ENCODE assay signal across 23 cellular contexts in the genomic region with DNA sequence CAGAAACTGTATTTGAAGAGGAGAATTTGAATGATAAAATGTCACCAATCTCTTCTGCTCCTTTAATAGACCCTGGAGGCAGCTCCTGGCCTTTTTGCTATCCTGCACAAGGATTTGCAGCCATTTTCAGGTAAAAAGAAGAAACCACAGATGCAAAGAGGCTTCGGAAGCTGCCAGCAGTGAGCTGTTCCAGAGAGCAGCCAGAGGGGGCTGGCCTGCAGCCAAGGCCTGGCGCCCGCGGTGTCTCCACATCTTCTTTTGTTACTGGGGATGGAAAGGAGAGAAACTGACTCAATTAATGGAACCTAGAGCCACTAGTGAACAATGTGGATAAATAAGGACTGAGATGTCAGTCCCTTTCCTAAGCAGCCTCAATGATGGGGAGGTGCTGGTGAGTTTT. TPM values are rescaled to one million over a fixed set of nuclear protein-coding genes. Genes with fewer than 3 reads are reported as not detected.
DNase-seq lines count a peak whose midpoint lies in the region; ATAC-seq, FAIRE-seq and TF ChIP-seq lines count a peak whose summit lies in the region.
"Had no signal": no experiment of that assay in that cellular context is flagged by ENCODE, and none has a peak within 500 bp of the region (broad histone marks: within the 10 kb centered on the region; RNA-seq: fewer than 3 reads in every experiment).

No MANE protein-coding gene starts in this region.

- H3K27ac ChIP-seq in endodermal cell (ENCODE audit: low read depth, low read length) (no peak overlapping the region), ascending aorta (no peak overlapping the region), kidney (ENCODE audit: low read depth in 2 of 2, low read length in 2 of 2) (no peak overlapping the region), right cardiac atrium (ENCODE audit: low read length) (no peak overlapping the region)
- H3K27ac ChIP-seq: body of pancreas, lower lobe of right lung, parathyroid adenoma had no signal

- FAIRE-seq in kidney (lab: Jason Lieb, UNC), result no peak

- no peak overlapping the region for H3K27ac Mint-ChIP-seq in endodermal cell
- H3K27ac Mint-ChIP-seq: activated naive CD4-positive, alpha-beta T cell treated with anti-CD3 and anti-CD28 coated beads, Interleukin-2, amount 10 ng/mL, durations not matched to agents 7 days and 5 days had no signal

- peaks cover 7% of the 10 kb centered on the region for H3K27me3 Mint-ChIP-seq in endodermal cell (ENCODE audit: insufficient read depth)

- no peak overlapping the region for H3K9ac ChIP-seq in endodermal cell (ENCODE audit: extremely low read depth, low read length, poor library complexity, severe bottlenecking)
- no peak overlapping the region for H3K9ac ChIP-seq in kidney (ENCODE audit: low read length in 2 of 2)
- H3K9ac ChIP-seq: parathyroid adenoma had no signal

- no peaks in the 10 kb centered on the region for H3K9me3 ChIP-seq in endodermal cell (ENCODE audit: control insufficient read depth, low read length)
- no peaks in the 10 kb centered on the region for H3K9me3 ChIP-seq in ascending aorta
- no peaks in the 10 kb centered on the region for H3K9me3 ChIP-seq in kidney (ENCODE audit: control insufficient read depth in 1 of 2, low read length in 2 of 2)
- no peaks in the 10 kb centered on the region for H3K9me3 ChIP-seq in right cardiac atrium (ENCODE audit: control insufficient read depth, low read length)
- H3K9me3 ChIP-seq: body of pancreas, lower lobe of right lung had no signal

- DNase-seq in left ventricle myocardium superior, result peak; percentile 39
- no peak for DNase-seq in cardiac septum (ENCODE audit: low spot score)
- peak; percentile 69 for DNase-seq in NCI-H2171 treated with DMSO at 0.1 percent for 48 hours (lab: John Stamatoyannopoulos, UW)
- DNase-seq in endodermal cell, result peak; percentile 60
- no peak for DNase-seq in ascending aorta (ENCODE audit: low spot score in 2 of 2)
- DNase-seq in kidney, result no peak
- DNase-seq in right cardiac atrium, result no peak
- DNase-seq: activated CD4-positive, alpha-beta T cell treated with anti-CD3 and anti-CD28 coated beads for 4 hours; activated naive CD4-positive, alpha-beta T cell treated with anti-CD3 and anti-CD28 coated beads, Interleukin-2, amount 10 ng/mL, durations not matched to agents 7 days and 5 days; body of pancreas; Calu3; KG1; lower lobe of right lung; NCI-H1048; OCI-M1; T-helper 9 cell had no signal

- TF ChIP-seq CTCF in endodermal cell (conservative IDR thresholded peaks at IDR 0.05) (no peak), ascending aorta (IDR thresholded peaks at IDR 0.05) (no peak), kidney (IDR thresholded peaks at IDR 0.05; ENCODE audit: borderline replicate concordance, extremely low read depth, insufficient read depth) (no peak)

- H3K27me3 ChIP-seq in endodermal cell (ENCODE audit: control insufficient read depth, insufficient read depth, low read length, poor library complexity, severe bottlenecking), result no peaks in the 10 kb centered on the region
- no peaks in the 10 kb centered on the region for H3K27me3 ChIP-seq in ascending aorta
- no peaks in the 10 kb centered on the region for H3K27me3 ChIP-seq in right cardiac atrium (ENCODE audit: control insufficient read depth, insufficient read depth)
- H3K27me3 ChIP-seq: body of pancreas had no signal

- no peak overlapping the region for H3K4me3 Mint-ChIP-seq in endodermal cell
- H3K4me3 Mint-ChIP-seq: activated naive CD4-positive, alpha-beta T cell treated with anti-CD3 and anti-CD28 coated beads, Interleukin-2, amount 10 ng/mL, durations not matched to agents 7 days and 5 days had no signal

- intact Hi-C loops in left ventricle myocardium superior (cut with micrococcal nuclease) (no loop called here), cardiac septum (cut with DNase I) (no loop called here), ascending aorta (cut with DNase I) (no loop called here), kidney (cut with DNase I) (no loop called here), right cardiac atrium (cut with DNase I) (no loop called here)

- H3K4me1 ChIP-seq in endodermal cell (ENCODE audit: control insufficient read depth, insufficient read depth, low read length) (no peaks in the 10 kb centered on the region), ascending aorta (no peaks in the 10 kb centered on the region), kidney (ENCODE audit: control insufficient read depth in 1 of 2, insufficient read depth in 1 of 2, low read depth in 1 of 2, low read length in 2 of 2) (no peaks in the 10 kb centered on the region), right cardiac atrium (ENCODE audit: control insufficient read depth, insufficient read depth, low read length) (no peaks in the 10 kb centered on the region)
- H3K4me1 ChIP-seq: body of pancreas, lower lobe of right lung, parathyroid adenoma had no signal

- ATAC-seq in left ventricle myocardium superior (no peak), GM19455 (IDR thresholded peaks at IDR 0.05; ENCODE audit: unreplicated experiment) (no peak), right cardiac atrium (no peak)
- ATAC-seq: body of pancreas, esophagus mucosa, lower lobe of right lung had no signal

- H3K4me1 Mint-ChIP-seq in endodermal cell, result peaks cover 4% of the 10 kb centered on the region
- H3K4me1 Mint-ChIP-seq: activated naive CD4-positive, alpha-beta T cell treated with anti-CD3 and anti-CD28 coated beads, Interleukin-2, amount 10 ng/mL, durations not matched to agents 7 days and 5 days had no signal

- WGBS in endodermal cell (ENCODE audit: insufficient coverage in 1 of 2, insufficient read length in 1 of 2), 2 experiments, result 61 to 100% methylated on average over 1 to 4 of the region's 4 CpGs
- WGBS in right cardiac atrium, result 29% methylated on average over 4 of the region's 4 CpGs

- no peaks in the 10 kb centered on the region for H3K9me3 Mint-ChIP-seq in endodermal cell
- H3K9me3 Mint-ChIP-seq: activated naive CD4-positive, alpha-beta T cell treated with anti-CD3 and anti-CD28 coated beads, Interleukin-2, amount 10 ng/mL, durations not matched to agents 7 days and 5 days had no signal

- H3K4me3 ChIP-seq in endodermal cell (ENCODE audit: low read length), result no peak overlapping the region
- H3K4me3 ChIP-seq in ascending aorta, result no peak overlapping the region
- H3K4me3 ChIP-seq in kidney (ENCODE audit: low read length in 2 of 2), result no peak overlapping the region
- H3K4me3 ChIP-seq in right cardiac atrium (ENCODE audit: low read length), result no peak overlapping the region
- H3K4me3 ChIP-seq: body of pancreas, lower lobe of right lung had no signal

- H3K36me3 Mint-ChIP-seq in endodermal cell (ENCODE audit: low read depth), result no peaks in the 10 kb centered on the region
- H3K36me3 Mint-ChIP-seq: activated naive CD4-positive, alpha-beta T cell treated with anti-CD3 and anti-CD28 coated beads, Interleukin-2, amount 10 ng/mL, durations not matched to agents 7 days and 5 days had no signal

- H3K36me3 ChIP-seq in endodermal cell (ENCODE audit: control insufficient read depth, insufficient read depth, low read length), result no peaks in the 10 kb centered on the region
- H3K36me3 ChIP-seq in ascending aorta, result no peaks in the 10 kb centered on the region
- H3K36me3 ChIP-seq in kidney (ENCODE audit: control insufficient read depth in 1 of 2, insufficient read depth in 2 of 2, low read length in 2 of 2), result no peaks in the 10 kb centered on the region
- H3K36me3 ChIP-seq: lower lobe of right lung had no signal

RNA-seq across cellular contexts. Expression of a gene that starts 23.9 kb away (rescaled TPM):
- total RNA-seq in left ventricle myocardium superior (not detected), cardiac septum (not detected), endodermal cell (not detected), ascending aorta (not detected), kidney (not detected), right cardiac atrium (not detected)
- not detected for polyA plus RNA-seq in endodermal cell (2013, experiment 1 of 2)
- polyA plus RNA-seq in endodermal cell (2013, experiment 2 of 2), result not detected
- polyA plus RNA-seq in kidney (ENCODE audit: insufficient read depth, low read depth, low replicate concordance) (not detected), right cardiac atrium (not detected)
- total RNA-seq: body of pancreas, Calu3, dermis microvascular lymphatic vessel endothelial cell, esophagus mucosa, glomerular endothelial cell, lower lobe of right lung, NCI-H460, SK-MEL-5 had no signal

Comparison
In these comparisons a context has a peak if more than half of its experiments do, and no peak if none do; other contexts are left out.
1. DNase-seq: peak in left ventricle myocardium superior (single experiment), NCI-H2171 treated with DMSO at 0.1 percent for 48 hours (single experiment) and endodermal cell (single experiment); none in cardiac septum (single experiment), ascending aorta (0 of 2), kidney (single experiment) and right cardiac atrium (0 of 3).